Comparison of ENCODE assay signal across 8 cellular contexts in the genomic region with DNA sequence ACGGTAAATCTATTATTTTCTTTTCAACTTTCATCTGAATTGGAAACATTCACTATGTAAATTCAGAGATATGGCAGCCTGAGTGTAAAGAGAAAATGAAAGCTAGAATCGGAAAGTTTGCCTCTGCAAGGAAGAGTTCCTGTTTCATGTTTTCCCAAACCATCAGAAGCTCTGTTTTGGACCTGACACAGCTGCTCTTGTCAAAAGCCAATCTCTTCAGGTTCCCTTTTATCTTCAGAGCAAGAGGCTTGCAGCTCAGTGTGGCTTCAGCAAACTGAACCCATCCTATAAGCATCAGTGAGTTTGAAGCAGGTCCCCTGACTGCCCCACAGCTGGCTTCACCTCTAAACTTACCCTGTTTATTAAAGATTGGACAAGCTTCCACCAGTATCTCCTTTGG.
DNase-seq lines count a peak whose midpoint lies in the region; ATAC-seq and TF ChIP-seq lines count a peak whose summit lies in the region.

No MANE protein-coding gene starts in this region.

- intact Hi-C loops in mucosa of descending colon (cut with DNase I, micrococcal nuclease): no loop called here

- no peak for TF ChIP-seq CTCF in mucosa of descending colon (IDR thresholded peaks at IDR 0.05)

- no peaks in the 10 kb centered on the region for H3K36me3 ChIP-seq in mucosa of descending colon (ENCODE audit: low read depth)

- no peaks in the 10 kb centered on the region for H3K4me1 ChIP-seq in mucosa of descending colon (ENCODE audit: low read depth)

- ATAC-seq in GM18909 (IDR thresholded peaks at IDR 0.05; ENCODE audit: poor library complexity, unreplicated experiment) (peak; percentile 91), HG02763 (IDR thresholded peaks at IDR 0.05; ENCODE audit: unreplicated experiment) (peak; percentile 97), mucosa of descending colon (no peak)

- H3K4me3 ChIP-seq in mucosa of descending colon: no peak overlapping the region

- DNase-seq in RPMI7951 (ENCODE audit: low read depth): peak; percentile 1
- DNase-seq in putamen (ENCODE audit: low spot score): peak; percentile 17
- DNase-seq in stimulated activated CD4-positive, alpha-beta T cell treated with anti-CD3 and anti-CD28 coated beads, Interleukin-1b, Interleukin-23, amount 100 ng/mL, for 48 hours: no peak
- DNase-seq in mucosa of descending colon: no peak
- no peak for DNase-seq in amniotic stem cell (lab: John Stamatoyannopoulos, UW)
- no peak for DNase-seq in NCI-H2107 treated with DMSO at 0.1 percent for 48 hours (lab: John Stamatoyannopoulos, UW; ENCODE audit: unreplicated experiment)

- no peaks in the 10 kb centered on the region for H3K9me3 ChIP-seq in mucosa of descending colon

Comparison
In these comparisons a context has a peak if more than half of its experiments do, and no peak if none do; other contexts are left out.
1. DNase-seq: peak in RPMI7951 (single experiment) and putamen (single experiment); none in stimulated activated CD4-positive, alpha-beta T cell treated with anti-CD3 and anti-CD28 coated beads, Interleukin-1b, Interleukin-23, amount 100 ng/mL, for 48 hours (single experiment), mucosa of descending colon (0 of 3), amniotic stem cell (single experiment) and NCI-H2107 treated with DMSO at 0.1 percent for 48 hours (single experiment).